8 cellular contexts compared by ENCODE assay signal in the genomic region with DNA sequence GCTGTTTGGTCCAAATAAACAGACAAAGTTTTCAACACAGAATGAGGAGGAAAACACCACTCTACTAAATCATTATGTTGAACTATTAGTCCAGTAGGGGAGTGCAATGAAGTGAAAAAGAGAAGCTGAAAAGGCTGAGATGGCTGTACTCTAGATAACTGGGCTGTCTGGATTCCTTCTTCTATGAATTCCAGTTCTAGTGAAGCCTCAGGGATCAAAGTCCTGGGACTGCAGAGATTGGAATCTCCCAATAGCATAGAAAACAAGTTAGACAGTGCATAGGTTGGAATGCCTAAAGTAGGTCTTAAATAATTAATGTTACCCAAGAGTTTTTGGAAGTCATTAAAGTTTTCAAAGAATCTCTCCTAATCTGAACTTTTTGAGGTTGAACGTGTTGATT.
"Had no signal": no experiment of that assay in that cellular context is flagged by ENCODE, and none has a peak within 500 bp of the region (broad histone marks: within the 10 kb centered on the region; RNA-seq: fewer than 3 reads in every experiment).

No MANE protein-coding gene starts in this region.

- ATAC-seq: GM12878 had no signal

- DNase-seq: GDM1, GF-D8 had no signal

- FAIRE-seq: G401.6, GM12878, GM12891, GM12892, GM18507, GM19239 had no signal

- H3K4me3 ChIP-seq: GM12878 had no signal
